Comparison of ENCODE assay signal across 13 cellular contexts in the genomic region with DNA sequence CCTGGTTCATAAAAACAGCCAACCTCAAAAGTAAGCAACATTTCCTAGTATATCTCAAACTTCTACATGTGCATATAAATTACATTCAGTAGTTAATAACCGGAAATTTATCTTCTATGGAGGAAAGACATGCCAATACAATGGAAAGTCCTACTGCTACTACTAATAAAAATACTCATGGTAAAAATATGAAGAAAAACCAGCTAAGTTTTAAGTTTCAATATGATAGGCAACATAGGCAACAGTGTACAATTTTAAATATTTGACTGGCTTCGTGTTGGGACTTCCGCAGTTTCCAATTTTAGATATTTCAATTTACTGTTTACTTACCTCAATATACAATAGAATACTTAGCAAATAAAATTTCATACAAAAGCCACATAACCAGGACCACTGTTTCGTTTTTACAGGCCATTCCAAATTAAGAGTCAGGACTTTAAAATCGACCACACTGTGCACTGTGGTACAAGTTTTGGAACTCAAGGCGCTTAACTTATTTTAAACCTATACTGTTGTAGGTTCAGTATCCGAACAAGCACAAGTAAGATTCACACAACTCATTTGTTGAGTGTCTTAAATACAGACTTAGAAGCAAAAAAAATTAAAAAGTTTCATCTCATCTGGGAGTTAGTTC. TPM values are rescaled to one million over a fixed set of nuclear protein-coding genes. Genes with fewer than 3 reads are reported as not detected.
DNase-seq lines count a peak whose midpoint lies in the region; ATAC-seq and TF ChIP-seq lines count a peak whose summit lies in the region.
"Had no signal": no experiment of that assay in that cellular context is flagged by ENCODE, and none has a peak within 500 bp of the region (broad histone marks: within the 10 kb centered on the region; RNA-seq: fewer than 3 reads in every experiment).

No MANE protein-coding gene starts in this region.

- H3K9me3 Mint-ChIP-seq in activated naive CD4-positive, alpha-beta T cell treated with anti-CD3 and anti-CD28 coated beads, Interleukin-2, amount 50 U/mL, for 24 hours, result no peaks in the 10 kb centered on the region
- H3K9me3 Mint-ChIP-seq in type B pancreatic cell, result no peaks in the 10 kb centered on the region

- H3K9ac ChIP-seq in SU-DHL-6 (ENCODE audit: low read length), result peak overlapping the region; percentile 99

- H3K36me3 ChIP-seq in SU-DHL-6 (ENCODE audit: low read length), result peaks cover 10% of the 10 kb centered on the region

- H3K4me3 ChIP-seq in SU-DHL-6 (ENCODE audit: insufficient read depth, low read length, poor library complexity, severe bottlenecking) (peak overlapping the region; percentile 97), fibroblast of the aortic adventitia (ENCODE audit: low read depth, low read length) (peak overlapping the region; percentile 99)

- H3K27me3 ChIP-seq in SU-DHL-6 (ENCODE audit: low read length), result no peaks in the 10 kb centered on the region

- ATAC-seq in GM21717 (IDR thresholded peaks at IDR 0.05; ENCODE audit: unreplicated experiment), result no peak
- ATAC-seq: left colon, Right ventricle myocardium inferior had no signal

- peak overlapping the region; percentile 92 for H3K4me2 ChIP-seq in SU-DHL-6 (ENCODE audit: low read depth, low read length, poor library complexity, severe bottlenecking)

- TF ChIP-seq CTCF in SU-DHL-6 (IDR thresholded peaks at IDR 0.05; ENCODE audit: insufficient read depth, low read length, poor library complexity, severe bottlenecking) (no peak), fibroblast of the aortic adventitia (IDR thresholded peaks at IDR 0.05; ENCODE audit: insufficient read depth, low read length) (no peak), type B pancreatic cell (conservative IDR thresholded peaks at IDR 0.05) (no peak)

- no peak overlapping the region for H3K27ac Mint-ChIP-seq in activated naive CD4-positive, alpha-beta T cell treated with anti-CD3 and anti-CD28 coated beads, Interleukin-2, amount 50 U/mL, for 24 hours
- H3K27ac Mint-ChIP-seq in type B pancreatic cell, result peak overlapping the region; percentile 10

- H3K27me3 Mint-ChIP-seq in activated naive CD4-positive, alpha-beta T cell treated with anti-CD3 and anti-CD28 coated beads, Interleukin-2, amount 50 U/mL, for 24 hours, result no peaks in the 10 kb centered on the region
- H3K27me3 Mint-ChIP-seq in type B pancreatic cell, result no peaks in the 10 kb centered on the region

- H3K79me2 ChIP-seq in SU-DHL-6 (ENCODE audit: insufficient read depth, low read length), result peaks cover 89% of the 10 kb centered on the region

- H3K27ac ChIP-seq in SU-DHL-6 (ENCODE audit: low read depth, low read length), result peak overlapping the region; percentile 24; the same call in 1 of the 2 replicates

- peaks cover 2% of the 10 kb centered on the region for H3K36me3 Mint-ChIP-seq in activated naive CD4-positive, alpha-beta T cell treated with anti-CD3 and anti-CD28 coated beads, Interleukin-2, amount 50 U/mL, for 24 hours
- H3K36me3 Mint-ChIP-seq in type B pancreatic cell, result peaks cover 4% of the 10 kb centered on the region

- peaks cover 53% of the 10 kb centered on the region for H4K20me1 ChIP-seq in SU-DHL-6 (ENCODE audit: low read depth, low read length)

- peaks cover 69% of the 10 kb centered on the region for H3K4me1 Mint-ChIP-seq in activated naive CD4-positive, alpha-beta T cell treated with anti-CD3 and anti-CD28 coated beads, Interleukin-2, amount 50 U/mL, for 24 hours
- peaks cover 35% of the 10 kb centered on the region for H3K4me1 Mint-ChIP-seq in type B pancreatic cell (ENCODE audit: unreplicated experiment)

- peaks cover 43% of the 10 kb centered on the region for H3F3A ChIP-seq in SU-DHL-6 (ENCODE audit: insufficient read depth)

- peak overlapping the region; percentile 94 for H3K4me3 Mint-ChIP-seq in activated naive CD4-positive, alpha-beta T cell treated with anti-CD3 and anti-CD28 coated beads, Interleukin-2, amount 50 U/mL, for 24 hours
- peak overlapping the region; percentile 98 for H3K4me3 Mint-ChIP-seq in type B pancreatic cell

- no peaks in the 10 kb centered on the region for H3K9me2 ChIP-seq in SU-DHL-6 (replicated peaks; ENCODE audit: insufficient read depth, low read length)

- DNase-seq in activated naive CD4-positive, alpha-beta T cell treated with anti-CD3 and anti-CD28 coated beads, Interleukin-2, amount 50 U/mL, for 16 hours, result no peak
- DNase-seq in fibroblast of the aortic adventitia (ENCODE audit: low read depth) (no peak), type B pancreatic cell (ENCODE audit: extremely low spot score, unreplicated experiment) (no peak), NCI-H128 (lab: John Stamatoyannopoulos, UW; ENCODE audit: unreplicated experiment) (no peak), NCI-H2171 (lab: John Stamatoyannopoulos, UW) (no peak)
- DNase-seq: effector CD4-positive, alpha-beta T cell; left colon; NCI-H146; small intestine had no signal

- H3K9me3 ChIP-seq in SU-DHL-6 (ENCODE audit: insufficient read depth, low read length), result no peaks in the 10 kb centered on the region

- no peak overlapping the region for H2AFZ ChIP-seq in SU-DHL-6 (ENCODE audit: low read depth, low read length, severe bottlenecking)

RNA-seq across cellular contexts. Expression of gene NAA50, which starts 2.9 kb away (rescaled TPM):
- total RNA-seq in fibroblast of the aortic adventitia (ENCODE audit: low replicate concordance) (142 and 242 TPM in 2 replicates), type B pancreatic cell (ENCODE audit: low replicate concordance) (117 and 138 TPM in 2 replicates)

RNA-seq across cellular contexts. Expression of gene ATP6V1A, which starts 3.7 kb away (rescaled TPM):
- total RNA-seq in fibroblast of the aortic adventitia (ENCODE audit: low replicate concordance) (63.5 and 81.0 TPM in 2 replicates), type B pancreatic cell (ENCODE audit: low replicate concordance) (71.5 and 91.0 TPM in 2 replicates)

RNA-seq across cellular contexts. Expression of gene USF3, which starts 46.7 kb away (rescaled TPM):
- total RNA-seq in fibroblast of the aortic adventitia (ENCODE audit: low replicate concordance) (4.5 and 12.9 TPM in 2 replicates), type B pancreatic cell (ENCODE audit: low replicate concordance) (14.1 and 20.8 TPM in 2 replicates)
